17 cellular contexts compared by ENCODE assay signal in the genomic region with DNA sequence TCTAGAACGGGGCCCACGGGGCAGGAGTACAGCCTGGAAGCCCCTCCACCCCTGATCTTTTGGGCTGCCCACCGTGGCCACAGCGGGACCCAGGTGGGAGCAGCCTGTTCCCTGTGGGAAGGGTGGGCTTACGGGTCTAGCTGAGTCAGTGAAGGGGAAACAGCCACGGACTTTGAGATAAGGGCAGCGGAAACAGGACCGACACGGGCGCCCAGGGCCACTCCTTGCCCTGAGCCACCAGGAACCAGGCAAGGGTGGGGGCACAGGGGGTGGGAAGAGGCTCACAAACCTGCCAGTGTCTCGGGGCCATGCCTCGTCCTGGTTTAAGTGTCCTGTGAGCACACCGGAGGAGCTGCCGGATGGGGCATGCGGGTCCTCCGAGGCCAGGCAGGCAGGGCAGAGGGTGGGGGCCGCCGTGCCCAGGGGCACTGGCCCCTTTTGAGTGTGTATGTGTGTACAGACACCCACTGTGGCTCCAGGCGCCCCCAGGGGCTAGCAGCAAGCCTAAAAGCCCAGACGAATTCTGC. TPM values are rescaled to one million over a fixed set of nuclear protein-coding genes. Genes with fewer than 3 reads are reported as not detected.
DNase-seq lines count a peak whose midpoint lies in the region; ATAC-seq, FAIRE-seq and TF ChIP-seq lines count a peak whose summit lies in the region.
"Had no signal": no experiment of that assay in that cellular context is flagged by ENCODE, and none has a peak within 500 bp of the region (broad histone marks: within the 10 kb centered on the region; RNA-seq: fewer than 3 reads in every experiment).

No MANE protein-coding gene starts in this region.

- no peaks in the 10 kb centered on the region for H3K9me2 ChIP-seq in PC-3 (replicated peaks; ENCODE audit: low read length)

- no peaks in the 10 kb centered on the region for H4K20me1 ChIP-seq in PC-3 (ENCODE audit: low read length)

- H2AFZ ChIP-seq in PC-3 (ENCODE audit: low read length), result no peak overlapping the region
- H2AFZ ChIP-seq: GM23248 had no signal

- no peak overlapping the region for H3K4me3 ChIP-seq in PC-3 (ENCODE audit: low read length)
- no peak overlapping the region for H3K4me3 ChIP-seq in CD8-positive, alpha-beta memory T cell (ENCODE audit: low read length)
- H3K4me3 ChIP-seq: GM23248, Peyer's patch had no signal

- no peaks in the 10 kb centered on the region for H3K9me3 Mint-ChIP-seq in CD8-positive, alpha-beta memory T cell
- H3K9me3 Mint-ChIP-seq in immature natural killer cell, result no peaks in the 10 kb centered on the region

- FAIRE-seq in urothelium cell line (lab: Jason Lieb, UNC), result peak; percentile 53
- FAIRE-seq: GM12891 had no signal

- no peak for TF ChIP-seq CTCF in PC-3 (conservative IDR thresholded peaks at IDR 0.05; ENCODE audit: low read depth, low read length)

- no peak overlapping the region for H3K27ac ChIP-seq in PC-3 (ENCODE audit: low read length)
- peak overlapping the region; percentile 70 for H3K27ac ChIP-seq in angular gyrus (ENCODE audit: low read depth, low read length)
- H3K27ac ChIP-seq in CD8-positive, alpha-beta memory T cell (ENCODE audit: low read depth, low read length), result no peak overlapping the region
- H3K27ac ChIP-seq: GM23248, Peyer's patch had no signal

- no peak overlapping the region for H3K27ac Mint-ChIP-seq in CD8-positive, alpha-beta memory T cell
- H3K27ac Mint-ChIP-seq in immature natural killer cell, result no peak overlapping the region

- ATAC-seq in PC-3 (no peak), left colon (peak; percentile 8), GM18868 (IDR thresholded peaks at IDR 0.05; ENCODE audit: unreplicated experiment) (no peak), HG03108 (IDR thresholded peaks at IDR 0.05; ENCODE audit: unreplicated experiment) (no peak)

- peaks cover 0 to 11% (median 0%) of the 10 kb centered on the region in 3 donors for H3K4me1 Mint-ChIP-seq in CD8-positive, alpha-beta memory T cell
- peaks cover 0 to 1% of the 10 kb centered on the region in 2 donors for H3K4me1 Mint-ChIP-seq in immature natural killer cell

- H3K36me3 ChIP-seq in PC-3 (ENCODE audit: low read depth, low read length), result no peaks in the 10 kb centered on the region
- H3K36me3 ChIP-seq in CD8-positive, alpha-beta memory T cell (ENCODE audit: insufficient read depth, low read length), result no peaks in the 10 kb centered on the region

- H3K79me2 ChIP-seq in PC-3 (ENCODE audit: low read length), result 0 out of 2 replicates have a peak, but pooled peaks cover 3% of the 10 kb centered on the region

- no peaks in the 10 kb centered on the region for H3K36me3 Mint-ChIP-seq in CD8-positive, alpha-beta memory T cell
- H3K36me3 Mint-ChIP-seq in immature natural killer cell, result no peaks in the 10 kb centered on the region

- H3K9ac ChIP-seq in PC-3 (ENCODE audit: low read length), result no peak overlapping the region
- H3K9ac ChIP-seq: GM23248 had no signal

- H3K4me2 ChIP-seq in PC-3 (ENCODE audit: low read length), result peak overlapping the region; percentile 94; the same call in 1 of the 2 replicates

- no peaks in the 10 kb centered on the region for H3F3A ChIP-seq in PC-3 (ENCODE audit: low read length, unreplicated experiment)

- intact Hi-C loops in PC-3 (cut with micrococcal nuclease), result no loop called here
- intact Hi-C loops in left colon (cut with DNase I, micrococcal nuclease), result no loop called here

- H3K4me1 ChIP-seq in PC-3 (ENCODE audit: insufficient read depth, low read length), result peaks cover 9% of the 10 kb centered on the region
- H3K4me1 ChIP-seq in CD8-positive, alpha-beta memory T cell (ENCODE audit: insufficient read depth, low read length), result no peaks in the 10 kb centered on the region

- peak overlapping the region in 1 of 7 donors; percentile 36 for H3K4me3 Mint-ChIP-seq in CD8-positive, alpha-beta memory T cell
- no peak overlapping the region for H3K4me3 Mint-ChIP-seq in immature natural killer cell

- H3K9me3 ChIP-seq in PC-3 (ENCODE audit: low read length), result no peaks in the 10 kb centered on the region
- H3K9me3 ChIP-seq in CD8-positive, alpha-beta memory T cell (ENCODE audit: low read length), result no peaks in the 10 kb centered on the region

- DNase-seq in PC-3, result no peak
- no peak for DNase-seq in left colon
- DNase-seq in urothelium cell line (ENCODE audit: low spot score), result no peak
- DNase-seq in CD8-positive, alpha-beta memory T cell, result no peak
- DNase-seq in immature natural killer cell, result no peak
- DNase-seq: COR-L47, GM23248, Karpas-422, NCI-H187 treated with DMSO at 0.1 percent for 48 hours, NCI-H446 treated with DMSO at 0.1 percent for 48 hours, NCI-H748 treated with DMSO at 0.1 percent for 48 hours, Peyer's patch, SHP77 had no signal

- CTCF ChIA-PET in PC-3 (lab: Charles Lee), result no interaction called here
- CTCF ChIA-PET in CD8-positive, alpha-beta memory T cell (lab: Charles Lee), result no interaction called here

- POLR2A ChIA-PET in PC-3 (lab: Charles Lee; ENCODE audit: unreplicated experiment), result no interaction called here
- POLR2A ChIA-PET in CD8-positive, alpha-beta memory T cell (lab: Charles Lee), result no interaction called here

- H3K27me3 Mint-ChIP-seq in CD8-positive, alpha-beta memory T cell, result peaks cover 0 to 4% of the 10 kb centered on the region in 2 donors
- peaks cover 0 to 3% (median 0%) of the 10 kb centered on the region in 3 donors for H3K27me3 Mint-ChIP-seq in immature natural killer cell (ENCODE audit: low read depth in 3 of 3)

- no peaks in the 10 kb centered on the region for H3K27me3 ChIP-seq in PC-3 (ENCODE audit: low read length)
- no peaks in the 10 kb centered on the region for H3K27me3 ChIP-seq in CD8-positive, alpha-beta memory T cell (ENCODE audit: insufficient read depth, low read length, poor library complexity, severe bottlenecking)
- H3K27me3 ChIP-seq: Peyer's patch had no signal

- no TSS peak for BruUV-seq in PC-3 (replicated peaks; lab: Mats Ljungman, UMichigan)

RNA-seq across cellular contexts. Expression of gene PVALEF, which starts 47.6 kb away (rescaled TPM):
- total RNA-seq in PC-3 (2014; rRNA removed), result not detected in 2 replicates
- not detected for total RNA-seq in left colon
- total RNA-seq in CD8-positive, alpha-beta memory T cell, result not detected
- polyA plus RNA-seq in CD8-positive, alpha-beta memory T cell, result not detected
- polyA plus RNA-seq in immature natural killer cell, result not detected
- total RNA-seq: GM23248, Peyer's patch had no signal
- polyA plus RNA-seq: GM23248 had no signal

RNA-seq across cellular contexts. Expression of gene AATK, which starts 48.3 kb away (rescaled TPM):
- 1.1 and 1.7 TPM in 2 replicates for total RNA-seq in PC-3 (2014; rRNA removed)
- 10 to 100 TPM in 1 of 2 donors, 1 to 10 TPM in 1; 3.4 to 37.0 TPM for total RNA-seq in left colon
- total RNA-seq in CD8-positive, alpha-beta memory T cell, result under 1 TPM; 0.29 to 0.55 TPM
- not detected for polyA plus RNA-seq in CD8-positive, alpha-beta memory T cell
- 1 to 10 TPM in 1 of 3 donors, under 1 TPM in 2; 0.52 to 2.9 (median 0.97) TPM for polyA plus RNA-seq in immature natural killer cell
